17 cellular contexts compared by ENCODE assay signal in genomic region chr11:45802531-45803317, GRCh38. TPM values are rescaled to one million over a fixed set of nuclear protein-coding genes. Genes with fewer than 3 reads are reported as not detected.
A peak's percentile ranks its signal among the peaks of the same experiment; 100 is the strongest.
DNase-seq lines count a peak whose midpoint lies in the region; ATAC-seq, FAIRE-seq and TF ChIP-seq lines count a peak whose summit lies in the region.
"Had no signal": no experiment of that assay in that cellular context is flagged by ENCODE, and none has a peak within 500 bp of the region (broad histone marks: within the 10 kb centered on the region; RNA-seq: fewer than 3 reads in every experiment).

No MANE protein-coding gene starts in this region.

- H3K9me3 Mint-ChIP-seq in naive thymus-derived CD4-positive, alpha-beta T cell = peaks cover 0 to 5% (median 0%) of the 10 kb centered on the region in 11 donors
- H3K9me3 Mint-ChIP-seq in stimulated activated naive B cell treated with anti-CD40 and anti-IgM and Interleukin-4, amounts not matched to agents 10 μg/mL and 1 μg/mL and 100 μg/mL, for 72 hours = peaks cover 0 to 4% of the 10 kb centered on the region in 2 donors

- DNase-seq in right atrium auricular region (ENCODE audit: low spot score) = peak; percentile 52
- DNase-seq in right cardiac atrium = no peak
- DNase-seq in K562 (ENCODE audit: extremely low read depth in 1 of 4, low spot score in 3 of 4) = no peak
- no peak for DNase-seq in naive thymus-derived CD4-positive, alpha-beta T cell
- DNase-seq in KG1 (lab: John Stamatoyannopoulos, UW) = no peak
- DNase-seq in stimulated activated naive B cell treated with anti-CD40 and anti-IgM and Interleukin-4, amounts not matched to agents 10 μg/mL and 1 μg/mL and 100 μg/mL, for 72 hours = no peak
- DNase-seq in COR-L47 (lab: John Stamatoyannopoulos, UW) = no peak
- DNase-seq: activated CD4-positive, CD25-positive, alpha-beta regulatory T cell; kidney glomerular epithelial cell; MG63; NCI-H1930; NCI-H526; stimulated activated CD4-positive, alpha-beta T cell treated with anti-CD3 and anti-CD28 coated beads, Interleukin-4, amount 100 ng/mL, for 24 hours had no signal

- H3K27ac Mint-ChIP-seq in naive thymus-derived CD4-positive, alpha-beta T cell = peak overlapping the region; percentile 16 to 87 (median 58)
- no peak overlapping the region for H3K27ac Mint-ChIP-seq in stimulated activated naive B cell treated with anti-CD40 and anti-IgM and Interleukin-4, amounts not matched to agents 10 μg/mL and 1 μg/mL and 100 μg/mL, for 72 hours

- H3K4me1 ChIP-seq in right atrium auricular region (peaks cover 0 to 24% of the 10 kb centered on the region in 2 donors), right cardiac atrium (ENCODE audit: control insufficient read depth, insufficient read depth, low read length) (peaks cover 12% of the 10 kb centered on the region), K562 (replicated peaks in 1 of 2; ENCODE audit: control insufficient read depth in 2 of 2, insufficient read depth in 2 of 2, low read length in 2 of 2) (peaks cover 11 to 32% of the 10 kb centered on the region in 2 experiments; a peak in 4 of 5 replicates)
- H3K4me1 ChIP-seq in naive thymus-derived CD4-positive, alpha-beta T cell (ENCODE audit: control insufficient read depth in 2 of 2, insufficient read depth in 2 of 2, low read length in 2 of 2) = peaks cover 24 to 25% of the 10 kb centered on the region in 2 donors

- H3K4me2 ChIP-seq in K562 (ENCODE audit: insufficient read depth, low read length) = no peak overlapping the region

- FAIRE-seq in K562 (lab: Jason Lieb, UNC) = no peak

- H3K79me2 ChIP-seq in K562 (ENCODE audit: control insufficient read depth, insufficient read depth, low read length) = peaks cover 26% of the 10 kb centered on the region

- POLR2A ChIA-PET in K562 (lab: Yijun Ruan, JAX) = interaction anchor here (0.7 kb wide), 1 partner anchor 306 kb away, joined by 3 read pairs; no protein-coding TSS in a partner anchor
- POLR2A ChIA-PET in naive thymus-derived CD4-positive, alpha-beta T cell (lab: Charles Lee) = interaction anchor here (0.7 to 0.9 kb wide), 2 partner anchors 40 to 115 kb away, joined by 3 read pairs; partner anchors contain the start of gene PEX16

- H4K20me1 ChIP-seq in K562 (replicated peaks; ENCODE audit: control insufficient read depth, insufficient read depth, low read length) = no peaks in the 10 kb centered on the region; the same call in 1 of the 2 replicates

- peaks cover 0 to 5% (median 0%) of the 10 kb centered on the region in 5 donors for H3K36me3 Mint-ChIP-seq in naive thymus-derived CD4-positive, alpha-beta T cell
- H3K36me3 Mint-ChIP-seq in stimulated activated naive B cell treated with anti-CD40 and anti-IgM and Interleukin-4, amounts not matched to agents 10 μg/mL and 1 μg/mL and 100 μg/mL, for 72 hours = peaks cover 4 to 10% of the 10 kb centered on the region in 2 donors

- ATAC-seq in right cardiac atrium = no peak
- no peak for ATAC-seq in K562
- ATAC-seq in naive thymus-derived CD4-positive, alpha-beta T cell = no peak
- ATAC-seq in stimulated activated naive B cell treated with anti-CD40 and anti-IgM and Interleukin-4, amounts not matched to agents 10 μg/mL and 1 μg/mL and 100 μg/mL, for 72 hours (replicated peaks) = no peak
- ATAC-seq in GM19467 (IDR thresholded peaks at IDR 0.05; ENCODE audit: unreplicated experiment) = no peak
- ATAC-seq: sciatic nerve had no signal

- peak overlapping the region in 9 of 10 donors; percentile 19 to 96 (median 58) for H3K4me3 Mint-ChIP-seq in naive thymus-derived CD4-positive, alpha-beta T cell
- no peak overlapping the region for H3K4me3 Mint-ChIP-seq in stimulated activated naive B cell treated with anti-CD40 and anti-IgM and Interleukin-4, amounts not matched to agents 10 μg/mL and 1 μg/mL and 100 μg/mL, for 72 hours

- no peak overlapping the region for H3K9ac ChIP-seq in K562 (ENCODE audit: insufficient read depth in 1 of 2, low read depth in 2 of 2, low read length in 2 of 2)

- no peak for TF ChIP-seq CTCF in right atrium auricular region (IDR thresholded peaks at IDR 0.05)
- TF ChIP-seq CTCF in K562 (IDR thresholded peaks at IDR 0.05 in 2 of 3, conservative IDR thresholded peaks at IDR 0.05 in 1 of 3; ENCODE audit: insufficient read depth in 2 of 3, low read depth in 1 of 3, low read length in 3 of 3) = no peak

- no peaks in the 10 kb centered on the region for H3K27me3 ChIP-seq in right atrium auricular region
- H3K27me3 ChIP-seq in right cardiac atrium (ENCODE audit: control insufficient read depth, insufficient read depth) = no peaks in the 10 kb centered on the region
- H3K27me3 ChIP-seq in K562 (ENCODE audit: control insufficient read depth in 2 of 2, insufficient read depth in 2 of 2, low read length in 2 of 2) = no peaks in the 10 kb centered on the region
- no peaks in the 10 kb centered on the region for H3K27me3 ChIP-seq in naive thymus-derived CD4-positive, alpha-beta T cell (ENCODE audit: control insufficient read depth in 2 of 2, insufficient read depth in 2 of 2, low read length in 2 of 2)
- H3K27me3 ChIP-seq: hepatocyte, MG63, tibial nerve had no signal

- H3K36me3 ChIP-seq in right atrium auricular region (no peaks in the 10 kb centered on the region), K562 (ENCODE audit: control insufficient read depth, insufficient read depth, low read length) (no peaks in the 10 kb centered on the region; the same call in 2 of the 3 replicates)
- H3K36me3 ChIP-seq in naive thymus-derived CD4-positive, alpha-beta T cell (ENCODE audit: control insufficient read depth in 2 of 3, insufficient read depth in 3 of 3, low read length in 3 of 3) = peaks cover 0 to 6% (median 0%) of the 10 kb centered on the region in 3 experiments
- H3K36me3 ChIP-seq: tibial nerve had no signal

- in situ Hi-C loops in K562 (cut with MboI) = no loop called here

- intact Hi-C loops in right cardiac atrium (cut with DNase I) (no loop called here), K562 (cut with micrococcal nuclease) (loop anchor here (10.0 kb wide), 1 partner anchor 58 kb away; no protein-coding TSS in a partner anchor)
- intact Hi-C loops in naive thymus-derived CD4-positive, alpha-beta T cell (cut with micrococcal nuclease) = loop anchor here in 1 of 2 donors (10.0 kb wide), 1 partner anchor 322 kb away; the partner anchor contains the start of gene PHF21A

- H3K9me1 ChIP-seq in K562 (ENCODE audit: control insufficient read depth, insufficient read depth, low read length) = no peaks in the 10 kb centered on the region

- peaks cover 17 to 24% (median 22%) of the 10 kb centered on the region in 7 donors for H3K4me1 Mint-ChIP-seq in naive thymus-derived CD4-positive, alpha-beta T cell
- peaks cover 10 to 36% of the 10 kb centered on the region in 2 donors for H3K4me1 Mint-ChIP-seq in stimulated activated naive B cell treated with anti-CD40 and anti-IgM and Interleukin-4, amounts not matched to agents 10 μg/mL and 1 μg/mL and 100 μg/mL, for 72 hours

- no peak for TF ChIP-seq POLR2A in K562 (conservative IDR thresholded peaks at IDR 0.05)

- H3K9me3 ChIP-seq in right atrium auricular region (no peaks in the 10 kb centered on the region), right cardiac atrium (ENCODE audit: control insufficient read depth, low read length) (no peaks in the 10 kb centered on the region), K562 (replicated peaks; ENCODE audit: control insufficient read depth, insufficient read depth, low read depth, low read length) (no peaks in the 10 kb centered on the region)
- no peaks in the 10 kb centered on the region for H3K9me3 ChIP-seq in naive thymus-derived CD4-positive, alpha-beta T cell (ENCODE audit: control insufficient read depth in 2 of 3, low read length in 3 of 3)
- H3K9me3 ChIP-seq: MG63, tibial nerve had no signal

- TF ChIP-seq EP300 in K562 (IDR thresholded peaks at IDR 0.05; ENCODE audit: low read length) = no peak

- no peak for TF ChIP-seq RAD21 in K562 (CRISPR knock-in tag; conservative IDR thresholded peaks at IDR 0.05 in 1 of 2, IDR thresholded peaks at IDR 0.05 in 1 of 2)

- CTCF ChIA-PET in K562 (lab: Yijun Ruan, JAX; ENCODE audit: low intra/inter-chr PET ratio) = no interaction called here
- CTCF ChIA-PET in naive thymus-derived CD4-positive, alpha-beta T cell (lab: Charles Lee) = interaction anchor here (1.2 to 1.8 kb wide), 2 partner anchors 31 to 44 kb away, joined by 3 to 5 read pairs; no protein-coding TSS in a partner anchor

- no TSS peak for BruUV-seq in K562 (replicated peaks; lab: Mats Ljungman, UMichigan)

- no peak overlapping the region for H3K27ac ChIP-seq in right atrium auricular region
- H3K27ac ChIP-seq in right cardiac atrium (ENCODE audit: low read length) = no peak overlapping the region
- no peak overlapping the region for H3K27ac ChIP-seq in K562 (ENCODE audit: extremely low read depth, low read depth, low read length)
- H3K27ac ChIP-seq in naive thymus-derived CD4-positive, alpha-beta T cell (ENCODE audit: low read depth, low read length) = no peak overlapping the region

- peak overlapping the region; percentile 33; the same call in 1 of the 2 replicates for H2AFZ ChIP-seq in K562 (ENCODE audit: low read depth, low read length)

- H3K4me3 ChIP-seq in right atrium auricular region (no peak overlapping the region), right cardiac atrium (ENCODE audit: low read length) (no peak overlapping the region), K562 (no peak overlapping the region)
- no peak overlapping the region for H3K4me3 ChIP-seq in naive thymus-derived CD4-positive, alpha-beta T cell (ENCODE audit: low read length)
- H3K4me3 ChIP-seq: MG63 had no signal

- H3K27me3 Mint-ChIP-seq in naive thymus-derived CD4-positive, alpha-beta T cell = no peaks in the 10 kb centered on the region
- H3K27me3 Mint-ChIP-seq in stimulated activated naive B cell treated with anti-CD40 and anti-IgM and Interleukin-4, amounts not matched to agents 10 μg/mL and 1 μg/mL and 100 μg/mL, for 72 hours = no peaks in the 10 kb centered on the region

- 94% methylated on average over 10 of the region's 10 CpGs for WGBS in right cardiac atrium
- 69% methylated on average over 10 of the region's 10 CpGs for WGBS in K562 (ENCODE audit: insufficient coverage, low coverage, missing lambda C conversion rate)

RNA-seq across cellular contexts. Expression of gene SLC35C1, which starts 2.2 kb away (rescaled TPM):
- 10 to 100 TPM in 1 of 2 donors, 1 to 10 TPM in 1; 5.2 to 11.6 TPM for total RNA-seq in right atrium auricular region
- total RNA-seq in right cardiac atrium = 10 to 100 TPM in 1 of 4 donors, 1 to 10 TPM in 3; 7.6 to 11.4 (median 9.0) TPM
- polyA plus RNA-seq in right cardiac atrium = 7.3 TPM
- 4.6 and 15.0 TPM in 2 replicates for total RNA-seq in K562 (2011; cell fraction: chromatin; rRNA removed; ENCODE audit: low replicate concordance)
- 15.7 and 22.2 TPM in 2 replicates for total RNA-seq in K562 (2011; cell fraction: nucleolus; rRNA removed)
- 13.6 and 16.2 TPM in 2 replicates for total RNA-seq in K562 (2011; cell fraction: nucleoplasm; rRNA removed)
- 3.6 and 5.4 TPM in 2 replicates for total RNA-seq in K562 (2014; rRNA removed)
- 0.96 and 1.5 TPM in 2 replicates for total RNA-seq in K562 (2014; rRNA removed; fragmentation: Illumina TruSeq; extraction: Trizol)
- total RNA-seq in K562 (2015; rRNA removed; fragmentation: Illumina TruSeq; extraction: Trizol) = 2.4 and 3.0 TPM in 2 replicates
- total RNA-seq in K562 (2021) = 13.1 and 14.9 TPM in 2 replicates
- polyA plus RNA-seq in K562 (2011; rRNA removed) = 1.3 and 2.6 TPM in 2 replicates
- polyA plus RNA-seq in K562 (2011; cell fraction: cytosol; rRNA removed) = 2.8 and 7.0 TPM in 2 replicates
- 2.6 and 5.4 TPM in 2 replicates for polyA plus RNA-seq in K562 (2011; cell fraction: nucleus; rRNA removed)
- polyA plus RNA-seq in K562 (2012) = 9.2 and 10.4 TPM in 2 replicates
- polyA plus RNA-seq in K562 (2014; fragmentation: Illumina TruSeq; extraction: Trizol) = 7.4 and 9.7 TPM in 2 replicates
- under 1 TPM; 0.65 to 0.98 TPM for polyA plus RNA-seq in K562 (2014; fragmentation: Nextera tagmentation; extraction: Ambion mirVana)
- 4.2 and 4.4 TPM in 2 replicates for polyA plus RNA-seq in K562 (2014; rRNA removed)
- polyA minus RNA-seq in K562 (2011; rRNA and poly(A)+ RNA removed) = 2.1 and 2.5 TPM in 2 replicates
- polyA minus RNA-seq in K562 (2011; cell fraction: cytosol; rRNA and poly(A)+ RNA removed) = 13.7 and 13.8 TPM in 2 replicates
- 4.8 and 4.9 TPM in 2 replicates for polyA minus RNA-seq in K562 (2011; cell fraction: nucleus; rRNA and poly(A)+ RNA removed)
- total RNA-seq in naive thymus-derived CD4-positive, alpha-beta T cell = 10 to 100 TPM in 4 of 5 experiments, 1 to 10 TPM in 1; 7.9 to 22.8 (median 14.2) TPM
- 10 to 100 TPM; 10.3 to 13.9 TPM for polyA plus RNA-seq in naive thymus-derived CD4-positive, alpha-beta T cell

RNA-seq across cellular contexts. Expression of gene CRY2, which starts 44.6 kb away (rescaled TPM):
- 10 to 100 TPM; 43.0 to 62.9 TPM for total RNA-seq in right atrium auricular region
- 10 to 100 TPM; 67.7 to 82.1 (median 74.4) TPM for total RNA-seq in right cardiac atrium
- polyA plus RNA-seq in right cardiac atrium = 34.3 TPM
- 74.3 and 112 TPM in 2 replicates for total RNA-seq in K562 (2011; cell fraction: chromatin; rRNA removed; ENCODE audit: low replicate concordance)
- 59.2 and 64.6 TPM in 2 replicates for total RNA-seq in K562 (2011; cell fraction: nucleolus; rRNA removed)
- total RNA-seq in K562 (2011; cell fraction: nucleoplasm; rRNA removed) = 69.7 and 90.4 TPM in 2 replicates
- total RNA-seq in K562 (2014; rRNA removed) = 15.1 and 18.3 TPM in 2 replicates
- 8.5 and 10.4 TPM in 2 replicates for total RNA-seq in K562 (2014; rRNA removed; fragmentation: Illumina TruSeq; extraction: Trizol)
- total RNA-seq in K562 (2015; rRNA removed; fragmentation: Illumina TruSeq; extraction: Trizol) = 10.9 and 13.3 TPM in 2 replicates
- 23.9 and 24.0 TPM in 2 replicates for total RNA-seq in K562 (2021)
- polyA plus RNA-seq in K562 (2011; rRNA removed) = 15.8 and 21.7 TPM in 2 replicates
- 16.3 and 16.9 TPM in 2 replicates for polyA plus RNA-seq in K562 (2011; cell fraction: cytosol; rRNA removed)
- polyA plus RNA-seq in K562 (2011; cell fraction: nucleus; rRNA removed) = 59.5 and 77.3 TPM in 2 replicates
- polyA plus RNA-seq in K562 (2012) = 10.6 and 11.5 TPM in 2 replicates
- 14.5 and 14.8 TPM in 2 replicates for polyA plus RNA-seq in K562 (2014; fragmentation: Illumina TruSeq; extraction: Trizol)
- polyA plus RNA-seq in K562 (2014; fragmentation: Nextera tagmentation; extraction: Ambion mirVana) = 1 to 10 TPM; 2.3 to 3.3 TPM
- polyA plus RNA-seq in K562 (2014; rRNA removed) = 13.5 and 17.1 TPM in 2 replicates
- 27.1 and 32.0 TPM in 2 replicates for polyA minus RNA-seq in K562 (2011; rRNA and poly(A)+ RNA removed)
- polyA minus RNA-seq in K562 (2011; cell fraction: cytosol; rRNA and poly(A)+ RNA removed) = 17.7 and 18.3 TPM in 2 replicates
- 28.8 and 31.0 TPM in 2 replicates for polyA minus RNA-seq in K562 (2011; cell fraction: nucleus; rRNA and poly(A)+ RNA removed)
- 100 to 1,000 TPM in 2 of 5 experiments, 10 to 100 TPM in 3; 31.1 to 202 (median 66.9) TPM for total RNA-seq in naive thymus-derived CD4-positive, alpha-beta T cell
- 10 to 100 TPM; 26.9 to 36.0 TPM for polyA plus RNA-seq in naive thymus-derived CD4-positive, alpha-beta T cell

Comparison
In these comparisons a context has a peak if more than half of its experiments do, and no peak if none do; other contexts are left out.
1. H3K4me3 Mint-ChIP-seq: peak in naive thymus-derived CD4-positive, alpha-beta T cell (9 of 10); none in stimulated activated naive B cell treated with anti-CD40 and anti-IgM and Interleukin-4, amounts not matched to agents 10 μg/mL and 1 μg/mL and 100 μg/mL, for 72 hours (0 of 2).